ENCODE assay signal across 10 cellular contexts in the genomic region with DNA sequence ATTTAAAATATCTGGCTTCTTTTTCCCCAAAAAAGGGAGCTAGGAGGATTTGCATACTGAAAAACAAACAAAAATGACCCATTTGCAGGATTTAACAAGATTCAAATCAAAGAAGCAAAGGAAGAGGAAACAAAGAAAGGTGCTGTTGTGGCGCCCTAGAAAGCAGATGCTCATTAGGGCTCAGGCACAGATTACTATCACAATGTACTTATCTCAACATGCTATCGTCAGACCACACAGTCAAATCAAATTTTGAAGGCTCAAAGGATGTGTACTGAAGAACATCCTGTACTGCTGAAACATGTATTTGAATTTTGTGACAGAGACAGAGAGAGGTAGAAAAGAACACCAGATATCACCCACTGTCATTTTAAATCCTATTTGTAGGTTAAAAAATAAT. TPM values are rescaled to one million over a fixed set of nuclear protein-coding genes. Genes with fewer than 3 reads are reported as not detected.
DNase-seq lines count a peak whose midpoint lies in the region; ATAC-seq and TF ChIP-seq lines count a peak whose summit lies in the region.
"Had no signal": no experiment of that assay in that cellular context is flagged by ENCODE, and none has a peak within 500 bp of the region (broad histone marks: within the 10 kb centered on the region; RNA-seq: fewer than 3 reads in every experiment).

No MANE protein-coding gene starts in this region.

- TF ChIP-seq CTCF in SK-N-SH (IDR thresholded peaks at IDR 0.05) (no peak), endodermal cell (conservative IDR thresholded peaks at IDR 0.05) (no peak)

- peak overlapping the region; percentile 74 for H3K27ac Mint-ChIP-seq in endodermal cell

- no peak for DNase-seq in activated T-cell treated with anti-CD3 and anti-CD28 coated beads, Interleukin-2, amount 50 U/mL, for 4 hours
- DNase-seq in activated T-cell treated with anti-CD3 and anti-CD28 coated beads, Interleukin-2, amount 50 U/mL, for 1 hour, result no peak
- DNase-seq in SK-N-SH (peak; percentile 60), endodermal cell (no peak), NCI-H69 (lab: John Stamatoyannopoulos, UW) (no peak), glomerular visceral epithelial cell (ENCODE audit: extremely low spot score) (no peak)
- DNase-seq in stimulated activated naive CD8-positive, alpha-beta T cell treated with anti-CD3 and anti-CD28 coated beads, Interleukin-15, Interleukin-2, amounts not matched to agents 100 U/mL and 50 U/mL, for 24 hours, result no peak
- DNase-seq: hypothalamus had no signal

- peaks cover 0 to 5% of the 10 kb centered on the region in 2 experiments for H3K36me3 ChIP-seq in SK-N-SH (replicated peaks in 1 of 2; ENCODE audit: control insufficient read depth in 1 of 2, insufficient read depth in 2 of 2, low read length in 1 of 2)
- H3K36me3 ChIP-seq in endodermal cell (ENCODE audit: control insufficient read depth, insufficient read depth, low read length), result no peaks in the 10 kb centered on the region
- H3K36me3 ChIP-seq: thoracic aorta had no signal

- WGBS in SK-N-SH (ENCODE audit: low lambda C conversion rate), result 50% methylated on average over 2 of the region's 2 CpGs
- 72% methylated on average over 2 of the region's 2 CpGs; no CpG with 5 or more reads in 1 of the 2 experiments for WGBS in endodermal cell (ENCODE audit: insufficient coverage in 1 of 2, insufficient read length in 1 of 2), 2 experiments

- peaks cover 6% of the 10 kb centered on the region for H3F3A ChIP-seq in SK-N-SH (replicated peaks; ENCODE audit: insufficient read depth)

- H3K79me2 ChIP-seq in SK-N-SH (ENCODE audit: insufficient read depth), result peaks cover 100% of the 10 kb centered on the region

- H3K4me1 ChIP-seq in SK-N-SH (ENCODE audit: control insufficient read depth in 1 of 2, insufficient read depth in 2 of 2, low read depth in 1 of 2, low read length in 1 of 2) (peaks cover 28 to 46% of the 10 kb centered on the region in 2 experiments; a peak in 3 of 4 replicates), endodermal cell (ENCODE audit: control insufficient read depth, insufficient read depth, low read length) (peaks cover 12% of the 10 kb centered on the region)

- H3K27ac ChIP-seq in SK-N-SH (ENCODE audit: low read depth in 2 of 2, low read length in 1 of 2) (peak overlapping the region; percentile 24 to 87), endodermal cell (ENCODE audit: low read depth, low read length) (no peak overlapping the region)
- H3K27ac ChIP-seq: thoracic aorta had no signal

- H3K9me3 ChIP-seq in SK-N-SH (no peaks in the 10 kb centered on the region), endodermal cell (ENCODE audit: control insufficient read depth, low read length) (no peaks in the 10 kb centered on the region)
- H3K9me3 ChIP-seq: thoracic aorta had no signal

- H3K9ac ChIP-seq in SK-N-SH (no peak overlapping the region), endodermal cell (ENCODE audit: extremely low read depth, low read length, poor library complexity, severe bottlenecking) (no peak overlapping the region)

- H4K20me1 ChIP-seq in SK-N-SH (ENCODE audit: insufficient read depth), result peaks cover 84% of the 10 kb centered on the region

- POLR2A ChIA-PET in SK-N-SH (lab: Yijun Ruan, JAX), result no interaction called here

- no peak overlapping the region for H2AFZ ChIP-seq in SK-N-SH (ENCODE audit: low read depth)

- peak in 1 of 2 experiments; percentile 95; a peak in 2 of 4 replicates for TF ChIP-seq EP300 in SK-N-SH (IDR thresholded peaks at IDR 0.05; ENCODE audit: borderline replicate concordance in 1 of 2, low read depth in 1 of 2, low read length in 1 of 2)

- H3K4me2 ChIP-seq in SK-N-SH, result no peak overlapping the region

- no peaks in the 10 kb centered on the region for H3K9me2 ChIP-seq in SK-N-SH

- peak; percentile 47 to 74 for ATAC-seq in activated T-cell treated with anti-CD3 and anti-CD28 coated beads, Interleukin-2, amount 50 U/mL, for 4 hours
- ATAC-seq in stimulated activated naive CD8-positive, alpha-beta T cell treated with anti-CD3 and anti-CD28 coated beads, Interleukin-15, Interleukin-2, amounts not matched to agents 100 U/mL and 50 U/mL, for 24 hours, result peak; percentile 65
- ATAC-seq in GM18519 (IDR thresholded peaks at IDR 0.05; ENCODE audit: low FRiP score, unreplicated experiment), result no peak

- CTCF ChIA-PET in SK-N-SH (lab: Yijun Ruan, JAX), result interaction anchor here (1.1 kb wide), 1 partner anchor 159 kb away, joined by 3 read pairs; no protein-coding TSS in a partner anchor

- H3K4me1 Mint-ChIP-seq in activated T-cell treated with anti-CD3 and anti-CD28 coated beads, Interleukin-2, amount 50 U/mL, for 4 hours (ENCODE audit: low read depth), result peaks cover 73% of the 10 kb centered on the region
- peaks cover 58% of the 10 kb centered on the region for H3K4me1 Mint-ChIP-seq in endodermal cell

- H3K36me3 Mint-ChIP-seq in activated T-cell treated with anti-CD3 and anti-CD28 coated beads, Interleukin-2, amount 50 U/mL, for 4 hours (ENCODE audit: insufficient read depth), result peaks cover 3% of the 10 kb centered on the region
- peaks cover 2% of the 10 kb centered on the region for H3K36me3 Mint-ChIP-seq in endodermal cell (ENCODE audit: low read depth)

- peak; percentile 42; the same call in 1 of the 2 replicates for TF ChIP-seq RAD21 in SK-N-SH (IDR thresholded peaks at IDR 0.05; ENCODE audit: low read length)

- peak overlapping the region; percentile 36 for H3K4me3 Mint-ChIP-seq in activated T-cell treated with anti-CD3 and anti-CD28 coated beads, Interleukin-2, amount 50 U/mL, for 4 hours
- peak overlapping the region; percentile 8 for H3K4me3 Mint-ChIP-seq in endodermal cell

- no peak overlapping the region for H3K4me3 ChIP-seq in SK-N-SH (ENCODE audit: low read depth in 2 of 2, low read length in 1 of 2)
- H3K4me3 ChIP-seq in endodermal cell (ENCODE audit: low read length), result no peak overlapping the region
- H3K4me3 ChIP-seq: thoracic aorta had no signal

- H3K27me3 ChIP-seq in SK-N-SH (ENCODE audit: insufficient read depth), result no peaks in the 10 kb centered on the region
- H3K27me3 ChIP-seq in endodermal cell (ENCODE audit: control insufficient read depth, insufficient read depth, low read length, poor library complexity, severe bottlenecking), result no peaks in the 10 kb centered on the region

- H3K9me3 Mint-ChIP-seq in activated T-cell treated with anti-CD3 and anti-CD28 coated beads, Interleukin-2, amount 50 U/mL, for 4 hours, result no peaks in the 10 kb centered on the region
- no peaks in the 10 kb centered on the region for H3K9me3 Mint-ChIP-seq in endodermal cell

- no peaks in the 10 kb centered on the region for H3K27me3 Mint-ChIP-seq in activated T-cell treated with anti-CD3 and anti-CD28 coated beads, Interleukin-2, amount 50 U/mL, for 4 hours (ENCODE audit: low read depth)
- H3K27me3 Mint-ChIP-seq in endodermal cell (ENCODE audit: insufficient read depth), result no peaks in the 10 kb centered on the region

TF ChIP-seq in SK-N-SH, 30 proteins besides CTCF, POLR2A, EP300 and RAD21:
- TF ChIP-seq, protein P1, sequence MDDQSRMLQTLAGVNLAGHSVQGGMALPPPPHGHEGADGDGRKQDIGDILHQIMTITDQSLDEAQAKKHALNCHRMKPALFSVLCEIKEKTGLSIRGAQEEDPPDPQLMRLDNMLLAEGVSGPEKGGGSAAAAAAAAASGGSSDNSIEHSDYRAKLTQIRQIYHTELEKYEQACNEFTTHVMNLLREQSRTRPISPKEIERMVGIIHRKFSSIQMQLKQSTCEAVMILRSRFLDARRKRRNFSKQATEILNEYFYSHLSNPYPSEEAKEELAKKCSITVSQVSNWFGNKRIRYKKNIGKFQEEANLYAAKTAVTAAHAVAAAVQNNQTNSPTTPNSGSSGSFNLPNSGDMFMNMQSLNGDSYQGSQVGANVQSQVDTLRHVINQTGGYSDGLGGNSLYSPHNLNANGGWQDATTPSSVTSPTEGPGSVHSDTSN (IDR thresholded peaks at IDR 0.05), result 0 out of 2 replicates have a peak, but pooled peaks have one; percentile 17
- TF ChIP-seq CHD2 (IDR thresholded peaks at IDR 0.05; ENCODE audit: low read length, partially characterized antibody) (peak; percentile 91), GATA2 (CRISPR knock-in tag; IDR thresholded peaks at IDR 0.05) (peak; percentile 98), FOXJ3 (CRISPR knock-in tag; IDR thresholded peaks at IDR 0.05) (peak; percentile 88), TEAD4 (IDR thresholded peaks at IDR 0.05; ENCODE audit: borderline replicate concordance, insufficient read depth) (0 out of 2 replicates have a peak, but pooled peaks have one; percentile 16), POLR2AphosphoS5 (IDR thresholded peaks at IDR 0.05; ENCODE audit: low read depth, low read length) (peak; percentile 42; the same call in 1 of the 2 replicates), RCOR1 (IDR thresholded peaks at IDR 0.05; ENCODE audit: low read length) (peak; percentile 96), NFIC (IDR thresholded peaks at IDR 0.05; ENCODE audit: borderline replicate concordance) (no peak), MXI1 (IDR thresholded peaks at IDR 0.05; ENCODE audit: low read depth, low read length) (peak; percentile 59; the same call in 1 of the 2 replicates), TCF12 (IDR thresholded peaks at IDR 0.05) (peak; percentile 25; the same call in 1 of the 2 replicates)
- TF ChIP-seq, protein P2, sequence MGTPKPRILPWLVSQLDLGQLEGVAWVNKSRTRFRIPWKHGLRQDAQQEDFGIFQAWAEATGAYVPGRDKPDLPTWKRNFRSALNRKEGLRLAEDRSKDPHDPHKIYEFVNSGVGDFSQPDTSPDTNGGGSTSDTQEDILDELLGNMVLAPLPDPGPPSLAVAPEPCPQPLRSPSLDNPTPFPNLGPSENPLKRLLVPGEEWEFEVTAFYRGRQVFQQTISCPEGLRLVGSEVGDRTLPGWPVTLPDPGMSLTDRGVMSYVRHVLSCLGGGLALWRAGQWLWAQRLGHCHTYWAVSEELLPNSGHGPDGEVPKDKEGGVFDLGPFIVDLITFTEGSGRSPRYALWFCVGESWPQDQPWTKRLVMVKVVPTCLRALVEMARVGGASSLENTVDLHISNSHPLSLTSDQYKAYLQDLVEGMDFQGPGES (IDR thresholded peaks at IDR 0.05; ENCODE audit: low read depth, low read length), result no peak

RNA-seq across cellular contexts. Expression of a gene that starts 10.9 kb away (rescaled TPM):
- total RNA-seq in activated T-cell treated with anti-CD3 and anti-CD28 coated beads, Interleukin-2, amount 50 U/mL, for 4 hours, result 10 to 100 TPM; 47.1 to 63.4 (median 56.3) TPM
- 56.5 and 63.8 TPM in 2 replicates for polyA plus RNA-seq in SK-N-SH (2012; rRNA removed)
- polyA plus RNA-seq in SK-N-SH (2012; cell fraction: cytosol; rRNA removed), result 61.4 and 63.8 TPM in 2 replicates
- 46.6 and 88.8 TPM in 2 replicates for polyA plus RNA-seq in SK-N-SH (2012; cell fraction: nucleus; rRNA removed)
- 100 to 1,000 TPM in 1 of 2 donors, 10 to 100 TPM in 1; 90.7 to 124 TPM for total RNA-seq in endodermal cell
- 63.0 TPM for polyA plus RNA-seq in endodermal cell (2013, experiment 1 of 2)
- 69.2 TPM for polyA plus RNA-seq in endodermal cell (2013, experiment 2 of 2)
